1 cellular context compared by ENCODE assay signal in genomic region chr11:60910281-60910687, GRCh38.
TF ChIP-seq lines count a peak whose summit lies in the region.

No MANE protein-coding gene starts in this region.

TF ChIP-seq in K562, 482 proteins besides CTCF, POLR2A, EP300 and RAD21:
- TF ChIP-seq FOXM1 (IDR thresholded peaks at IDR 0.05; ENCODE audit: low read depth): no peak
- TF ChIP-seq FOXM1 (CRISPR knock-in tag; IDR thresholded peaks at IDR 0.05; ENCODE audit: low read depth): no peak
- peak; percentile 39; the same call in 1 of the 2 replicates for TF ChIP-seq SPI1 (IDR thresholded peaks at IDR 0.05; ENCODE audit: borderline replicate concordance, low read depth, low read length)
